In the genomic region with DNA sequence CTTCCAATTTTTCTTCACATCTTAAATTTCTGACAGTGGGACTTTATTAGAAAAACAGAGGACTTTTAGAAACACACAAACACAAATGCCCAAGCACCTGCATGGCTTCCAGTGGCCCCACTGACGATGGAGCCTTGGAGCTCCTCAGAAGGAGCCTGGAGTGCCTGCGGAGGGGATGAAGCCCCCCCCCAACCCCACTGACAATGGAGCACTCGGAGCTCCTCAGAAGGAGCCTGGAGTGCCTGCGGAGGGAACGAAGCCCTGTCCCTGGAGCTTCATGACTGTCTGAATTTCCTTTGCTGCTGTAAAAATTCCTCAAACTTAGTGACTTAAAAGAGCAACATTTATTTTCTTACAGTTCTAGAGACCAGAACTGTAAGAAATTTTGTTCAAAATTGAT, we compare ENCODE assay signal across 17 cellular contexts.
DNase-seq lines count a peak whose midpoint lies in the region; ATAC-seq and TF ChIP-seq lines count a peak whose summit lies in the region.
"Had no signal": no experiment of that assay in that cellular context is flagged by ENCODE, and none has a peak within 500 bp of the region (broad histone marks: within the 10 kb centered on the region; RNA-seq: fewer than 3 reads in every experiment).

No MANE protein-coding gene starts in this region.

- H2AFZ ChIP-seq in GM23338, result peak overlapping the region; percentile 72

- TF ChIP-seq POLR2A in sigmoid colon (IDR thresholded peaks at IDR 0.05) (no peak), body of pancreas (IDR thresholded peaks at IDR 0.05) (no peak)

- intact Hi-C loops in sigmoid colon (cut with DNase I), result no loop called here
- intact Hi-C loops in body of pancreas (cut with DNase I), result no loop called here

- no peaks in the 10 kb centered on the region for H4K20me1 ChIP-seq in GM23338 (replicated peaks; ENCODE audit: insufficient read depth)
- H4K20me1 ChIP-seq: BLaER1 treated with 17β-estradiol and CSF1 and Interleukin-3, amounts not matched to agents 10 nM and 100 nM had no signal

- no peaks in the 10 kb centered on the region for H3K79me2 ChIP-seq in GM23338 (replicated peaks; ENCODE audit: insufficient read depth)

- H3K36me3 Mint-ChIP-seq in GM23338 (ENCODE audit: low read depth), result no peaks in the 10 kb centered on the region
- H3K36me3 Mint-ChIP-seq: CD8-positive, alpha-beta T cell had no signal

- H3K27me3 Mint-ChIP-seq in GM23338 (ENCODE audit: insufficient read depth, low read depth, poor library complexity), result peaks cover 15% of the 10 kb centered on the region

- H3K4me3 ChIP-seq in GM23338 (no peak overlapping the region), sigmoid colon (no peak overlapping the region), body of pancreas (no peak overlapping the region)
- H3K4me3 ChIP-seq: A549; BLaER1 treated with 17β-estradiol and CSF1 and Interleukin-3, amounts not matched to agents 10 nM and 100 nM had no signal

- WGBS in sigmoid colon, 2 donors, result 83 to 91% methylated on average over 5 of the region's 5 CpGs
- WGBS in body of pancreas, 2 donors, result 80 to 83% methylated on average over 5 of the region's 5 CpGs

- no peak overlapping the region for H3K4me2 ChIP-seq in GM23338
- H3K4me2 ChIP-seq: A549; BLaER1 treated with 17β-estradiol and CSF1 and Interleukin-3, amounts not matched to agents 10 nM and 100 nM had no signal

- peak; percentile 8 for DNase-seq in GM23338 (ENCODE audit: low spot score)
- DNase-seq in mesenteric fat pad (ENCODE audit: low spot score), result peak; percentile 41
- peak; percentile 19 for DNase-seq in sigmoid colon
- no peak for DNase-seq in activated CD4-positive, alpha-beta T cell treated with anti-CD3 and anti-CD28 coated beads for 1 hour
- DNase-seq in body of pancreas, result no peak
- DNase-seq: AML-193; Caco-2; Calu3; CD4-positive, alpha-beta T cell; CD8-positive, alpha-beta T cell; DMS79 treated with DMSO at 0.1 percent for 48 hours; GF-D8 had no signal

- H3F3A ChIP-seq in GM23338 (replicated peaks; ENCODE audit: low read depth), result no peaks in the 10 kb centered on the region

- H3K9me3 Mint-ChIP-seq in GM23338, result no peaks in the 10 kb centered on the region
- H3K9me3 Mint-ChIP-seq: CD4-positive, alpha-beta T cell; CD8-positive, alpha-beta T cell had no signal

- H3K9me3 ChIP-seq in sigmoid colon (no peaks in the 10 kb centered on the region), body of pancreas (no peaks in the 10 kb centered on the region)
- H3K9me3 ChIP-seq: A549; BLaER1 treated with 17β-estradiol and CSF1 and Interleukin-3, amounts not matched to agents 10 nM and 100 nM; Caco-2 had no signal

- H3K36me3 ChIP-seq in GM23338 (ENCODE audit: insufficient read depth), result no peaks in the 10 kb centered on the region
- H3K36me3 ChIP-seq in sigmoid colon, result no peaks in the 10 kb centered on the region
- H3K36me3 ChIP-seq in body of pancreas (replicated peaks in 1 of 2; ENCODE audit: insufficient read depth in 1 of 2, low read depth in 2 of 2), result no peaks in the 10 kb centered on the region
- H3K36me3 ChIP-seq: BLaER1 treated with 17β-estradiol and CSF1 and Interleukin-3, amounts not matched to agents 10 nM and 100 nM had no signal

- TF ChIP-seq EP300 in sigmoid colon (IDR thresholded peaks at IDR 0.05), result no peak

- no peaks in the 10 kb centered on the region for H3K9me2 ChIP-seq in GM23338 (ENCODE audit: insufficient read depth)

- TF ChIP-seq CTCF in GM23338 (conservative IDR thresholded peaks at IDR 0.05; ENCODE audit: low read depth in 2 of 2), result no peak
- TF ChIP-seq CTCF in sigmoid colon (IDR thresholded peaks at IDR 0.05), result no peak
- no peak for TF ChIP-seq CTCF in body of pancreas (IDR thresholded peaks at IDR 0.05)

- H3K4me3 Mint-ChIP-seq in GM23338, result no peak overlapping the region
- H3K4me3 Mint-ChIP-seq: B cell; CD4-positive, alpha-beta T cell; CD8-positive, alpha-beta T cell had no signal

- peaks cover 7% of the 10 kb centered on the region for H3K4me1 Mint-ChIP-seq in GM23338
- H3K4me1 Mint-ChIP-seq: B cell had no signal

- no peaks in the 10 kb centered on the region for H3K27me3 ChIP-seq in GM23338 (ENCODE audit: insufficient read depth)
- H3K27me3 ChIP-seq in sigmoid colon, result no peaks in the 10 kb centered on the region
- no peaks in the 10 kb centered on the region for H3K27me3 ChIP-seq in body of pancreas
- H3K27me3 ChIP-seq: BLaER1 treated with 17β-estradiol and CSF1 and Interleukin-3, amounts not matched to agents 10 nM and 100 nM had no signal

- H3K4me1 ChIP-seq in GM23338 (ENCODE audit: insufficient read depth) (no peaks in the 10 kb centered on the region), sigmoid colon (peaks cover 0 to 15% (median 11%) of the 10 kb centered on the region in 4 donors), body of pancreas (peaks cover 5% of the 10 kb centered on the region)
- H3K4me1 ChIP-seq: A549; BLaER1 treated with 17β-estradiol and CSF1 and Interleukin-3, amounts not matched to agents 10 nM and 100 nM; Caco-2 had no signal

- no peak overlapping the region for H3K27ac ChIP-seq in GM23338 (ENCODE audit: low read depth)
- H3K27ac ChIP-seq in sigmoid colon, result no peak overlapping the region
- no peak overlapping the region for H3K27ac ChIP-seq in body of pancreas
- H3K27ac ChIP-seq: 22Rv1; A549; BLaER1 treated with 17β-estradiol and CSF1 and Interleukin-3, amounts not matched to agents 10 nM and 100 nM; C4-2B had no signal

- ATAC-seq in GM23338 (peak; percentile 88), body of pancreas (no peak)
- ATAC-seq: A549; CD8-positive, alpha-beta T cell had no signal

- no peak overlapping the region for H3K27ac Mint-ChIP-seq in GM23338
- H3K27ac Mint-ChIP-seq: B cell; CD4-positive, alpha-beta T cell; CD8-positive, alpha-beta T cell had no signal

TF ChIP-seq in GM23338, 12 proteins besides CTCF, POLR2A, EP300 and RAD21 (continues in another document):
- TF ChIP-seq, protein P1, sequence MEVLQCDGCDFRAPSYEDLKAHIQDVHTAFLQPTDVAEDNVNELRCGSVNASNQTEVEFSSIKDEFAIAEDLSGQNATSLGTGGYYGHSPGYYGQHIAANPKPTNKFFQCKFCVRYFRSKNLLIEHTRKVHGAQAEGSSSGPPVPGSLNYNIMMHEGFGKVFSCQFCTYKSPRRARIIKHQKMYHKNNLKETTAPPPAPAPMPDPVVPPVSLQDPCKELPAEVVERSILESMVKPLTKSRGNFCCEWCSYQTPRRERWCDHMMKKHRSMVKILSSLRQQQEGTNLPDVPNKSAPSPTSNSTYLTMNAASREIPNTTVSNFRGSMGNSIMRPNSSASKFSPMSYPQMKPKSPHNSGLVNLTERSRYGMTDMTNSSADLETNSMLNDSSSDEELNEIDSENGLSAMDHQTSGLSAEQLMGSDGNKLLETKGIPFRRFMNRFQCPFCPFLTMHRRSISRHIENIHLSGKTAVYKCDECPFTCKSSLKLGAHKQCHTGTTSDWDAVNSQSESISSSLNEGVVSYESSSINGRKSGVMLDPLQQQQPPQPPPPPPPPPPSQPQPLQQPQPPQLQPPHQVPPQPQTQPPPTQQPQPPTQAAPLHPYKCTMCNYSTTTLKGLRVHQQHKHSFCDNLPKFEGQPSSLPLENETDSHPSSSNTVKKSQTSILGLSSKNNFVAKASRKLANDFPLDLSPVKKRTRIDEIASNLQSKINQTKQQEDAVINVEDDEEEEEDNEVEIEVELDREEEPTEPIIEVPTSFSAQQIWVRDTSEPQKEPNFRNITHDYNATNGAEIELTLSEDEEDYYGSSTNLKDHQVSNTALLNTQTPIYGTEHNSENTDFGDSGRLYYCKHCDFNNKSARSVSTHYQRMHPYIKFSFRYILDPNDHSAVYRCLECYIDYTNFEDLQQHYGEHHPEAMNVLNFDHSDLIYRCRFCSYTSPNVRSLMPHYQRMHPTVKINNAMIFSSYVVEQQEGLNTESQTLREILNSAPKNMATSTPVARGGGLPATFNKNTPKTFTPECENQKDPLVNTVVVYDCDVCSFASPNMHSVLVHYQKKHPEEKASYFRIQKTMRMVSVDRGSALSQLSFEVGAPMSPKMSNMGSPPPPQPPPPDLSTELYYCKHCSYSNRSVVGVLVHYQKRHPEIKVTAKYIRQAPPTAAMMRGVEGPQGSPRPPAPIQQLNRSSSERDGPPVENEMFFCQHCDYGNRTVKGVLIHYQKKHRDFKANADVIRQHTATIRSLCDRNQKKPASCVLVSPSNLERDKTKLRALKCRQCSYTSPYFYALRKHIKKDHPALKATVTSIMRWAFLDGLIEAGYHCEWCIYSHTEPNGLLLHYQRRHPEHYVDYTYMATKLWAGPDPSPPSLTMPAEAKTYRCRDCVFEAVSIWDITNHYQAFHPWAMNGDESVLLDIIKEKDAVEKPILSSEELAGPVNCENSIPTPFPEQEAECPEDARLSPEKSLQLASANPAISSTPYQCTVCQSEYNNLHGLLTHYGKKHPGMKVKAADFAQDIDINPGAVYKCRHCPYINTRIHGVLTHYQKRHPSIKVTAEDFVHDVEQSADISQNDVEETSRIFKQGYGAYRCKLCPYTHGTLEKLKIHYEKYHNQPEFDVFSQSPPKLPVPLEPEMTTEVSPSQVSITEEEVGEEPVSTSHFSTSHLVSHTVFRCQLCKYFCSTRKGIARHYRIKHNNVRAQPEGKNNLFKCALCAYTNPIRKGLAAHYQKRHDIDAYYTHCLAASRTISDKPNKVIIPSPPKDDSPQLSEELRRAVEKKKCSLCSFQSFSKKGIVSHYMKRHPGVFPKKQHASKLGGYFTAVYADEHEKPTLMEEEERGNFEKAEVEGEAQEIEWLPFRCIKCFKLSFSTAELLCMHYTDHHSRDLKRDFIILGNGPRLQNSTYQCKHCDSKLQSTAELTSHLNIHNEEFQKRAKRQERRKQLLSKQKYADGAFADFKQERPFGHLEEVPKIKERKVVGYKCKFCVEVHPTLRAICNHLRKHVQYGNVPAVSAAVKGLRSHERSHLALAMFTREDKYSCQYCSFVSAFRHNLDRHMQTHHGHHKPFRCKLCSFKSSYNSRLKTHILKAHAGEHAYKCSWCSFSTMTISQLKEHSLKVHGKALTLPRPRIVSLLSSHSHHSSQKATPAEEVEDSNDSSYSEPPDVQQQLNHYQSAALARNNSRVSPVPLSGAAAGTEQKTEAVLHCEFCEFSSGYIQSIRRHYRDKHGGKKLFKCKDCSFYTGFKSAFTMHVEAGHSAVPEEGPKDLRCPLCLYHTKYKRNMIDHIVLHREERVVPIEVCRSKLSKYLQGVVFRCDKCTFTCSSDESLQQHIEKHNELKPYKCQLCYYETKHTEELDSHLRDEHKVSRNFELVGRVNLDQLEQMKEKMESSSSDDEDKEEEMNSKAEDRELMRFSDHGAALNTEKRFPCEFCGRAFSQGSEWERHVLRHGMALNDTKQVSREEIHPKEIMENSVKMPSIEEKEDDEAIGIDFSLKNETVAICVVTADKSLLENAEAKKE (CRISPR knock-in tag; IDR thresholded peaks at IDR 0.05), result no peak
- TF ChIP-seq EZH2 (IDR thresholded peaks at IDR 0.05; ENCODE audit: low read depth, unreplicated experiment) (no peak), NANOG (IDR thresholded peaks at IDR 0.05; ENCODE audit: borderline replicate concordance) (no peak), ZNF114 (CRISPR knock-in tag; IDR thresholded peaks at IDR 0.05) (no peak), JUNB (IDR thresholded peaks at IDR 0.05; ENCODE audit: unreplicated experiment) (no peak), POLR2AphosphoS5 (IDR thresholded peaks at IDR 0.05; ENCODE audit: low read depth) (no peak)

Comparison
In these comparisons a context has a peak if more than half of its experiments do, and no peak if none do; other contexts are left out.
1. DNase-seq: peak in GM23338 (single experiment), mesenteric fat pad (single experiment) and sigmoid colon (single experiment); none in activated CD4-positive, alpha-beta T cell treated with anti-CD3 and anti-CD28 coated beads for 1 hour (single experiment) and body of pancreas (0 of 4).